In the genomic region with DNA sequence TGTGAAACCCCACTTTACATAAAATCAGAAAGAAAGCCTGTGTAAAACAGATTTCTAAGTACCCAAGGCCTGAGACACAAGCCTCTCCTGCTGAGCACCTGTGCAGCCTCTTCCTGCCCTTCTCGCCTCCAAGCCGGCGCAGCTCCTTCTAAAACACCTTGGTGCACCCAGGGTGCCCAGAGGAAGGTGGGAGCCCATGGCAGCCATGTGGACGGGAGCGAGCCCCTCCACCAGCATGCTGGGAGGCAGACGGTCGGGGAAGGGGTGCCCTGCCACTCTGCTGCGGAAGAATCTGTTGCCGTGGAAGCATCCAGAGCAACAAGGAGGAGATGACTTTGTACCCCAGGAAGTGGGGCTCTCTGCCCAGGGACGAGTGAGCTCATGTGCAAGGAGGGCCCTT, we compare ENCODE assay signal across 34 cellular contexts.
DNase-seq lines count a peak whose midpoint lies in the region; ATAC-seq, FAIRE-seq and TF ChIP-seq lines count a peak whose summit lies in the region.
"Had no signal": no experiment of that assay in that cellular context is flagged by ENCODE, and none has a peak within 500 bp of the region (broad histone marks: within the 10 kb centered on the region; RNA-seq: fewer than 3 reads in every experiment).

No MANE protein-coding gene starts in this region.

- H2AK5ac ChIP-seq in neuronal stem cell (ENCODE audit: low read depth, low read length): peak overlapping the region; percentile 40

- H3K18ac ChIP-seq in neuronal stem cell (ENCODE audit: low read length): peak overlapping the region; percentile 71

- peak overlapping the region; percentile 22 for H2BK5ac ChIP-seq in neuronal stem cell (ENCODE audit: low read length)

- no peaks in the 10 kb centered on the region for H4K20me1 ChIP-seq in BLaER1
- no peaks in the 10 kb centered on the region for H4K20me1 ChIP-seq in osteoblast (ENCODE audit: insufficient read depth, low read length)
- H4K20me1 ChIP-seq: BLaER1 treated with 17β-estradiol and CSF1 and Interleukin-3, amounts not matched to agents 10 nM and 100 nM had no signal

- TF ChIP-seq EP300 in esophagus muscularis mucosa (IDR thresholded peaks at IDR 0.05): no peak

- no peak overlapping the region for H3K23ac ChIP-seq in neuronal stem cell (ENCODE audit: low read depth, low read length, poor library complexity)

- H3K4me3 ChIP-seq in BLaER1: no peak overlapping the region
- H3K4me3 ChIP-seq in esophagus muscularis mucosa: no peak overlapping the region
- no peak overlapping the region for H3K4me3 ChIP-seq in neuronal stem cell (ENCODE audit: low read length in 2 of 2)
- H3K4me3 ChIP-seq in osteoblast (ENCODE audit: insufficient read depth, low read length): no peak overlapping the region
- H3K4me3 ChIP-seq: A549; BLaER1 treated with 17β-estradiol and CSF1 and Interleukin-3, amounts not matched to agents 10 nM and 100 nM had no signal

- H3K4me1 ChIP-seq in BLaER1: peaks cover 24% of the 10 kb centered on the region
- H3K4me1 ChIP-seq in esophagus muscularis mucosa: no peaks in the 10 kb centered on the region
- H3K4me1 ChIP-seq in neuronal stem cell (ENCODE audit: control insufficient read depth in 2 of 2, insufficient read depth in 1 of 2, low read depth in 1 of 2, low read length in 2 of 2): no peaks in the 10 kb centered on the region
- H3K4me1 ChIP-seq in osteoblast (ENCODE audit: insufficient read depth, low read length): no peaks in the 10 kb centered on the region
- H3K4me1 ChIP-seq: A549, Caco-2 had no signal

- H2BK12ac ChIP-seq in neuronal stem cell (ENCODE audit: low read length): no peak overlapping the region

- no peak overlapping the region for H2BK120ac ChIP-seq in neuronal stem cell (ENCODE audit: low read depth, low read length)

- no peaks in the 10 kb centered on the region for H3K27me3 ChIP-seq in BLaER1
- H3K27me3 ChIP-seq in esophagus muscularis mucosa: peaks cover 0 to 68% (median 0%) of the 10 kb centered on the region in 4 donors
- H3K27me3 ChIP-seq in neuronal stem cell (ENCODE audit: control insufficient read depth in 3 of 3, insufficient read depth in 3 of 3, low read depth in 1 of 3, low read length in 3 of 3): peaks cover 0 to 32% (median 4%) of the 10 kb centered on the region in 3 experiments
- no peaks in the 10 kb centered on the region for H3K27me3 ChIP-seq in osteoblast (ENCODE audit: insufficient read depth, low read length)
- H3K27me3 ChIP-seq: BE2C; BLaER1 treated with 17β-estradiol and CSF1 and Interleukin-3, amounts not matched to agents 10 nM and 100 nM had no signal

- no peak overlapping the region for H4K91ac ChIP-seq in neuronal stem cell (ENCODE audit: low read depth, low read length, poor library complexity)

- H3K27ac ChIP-seq in BLaER1 (0 out of 2 replicates have a peak overlapping the region, but pooled peaks have one; percentile 6), esophagus muscularis mucosa (replicated peaks in 1 of 4) (no peak overlapping the region), neuronal stem cell (replicated peaks; ENCODE audit: low read length) (no peak overlapping the region), osteoblast (ENCODE audit: low read depth, low read length) (no peak overlapping the region)
- H3K27ac ChIP-seq: 22Rv1; A549; BLaER1 treated with 17β-estradiol and CSF1 and Interleukin-3, amounts not matched to agents 10 nM and 100 nM; C4-2B had no signal

- H2BK15ac ChIP-seq in neuronal stem cell (ENCODE audit: low read length): no peak overlapping the region

- H3K79me1 ChIP-seq in neuronal stem cell (ENCODE audit: low read depth, low read length): no peaks in the 10 kb centered on the region

- no peak overlapping the region for H2AFZ ChIP-seq in neuronal stem cell (ENCODE audit: low read length)
- H2AFZ ChIP-seq in osteoblast (ENCODE audit: low read length): no peak overlapping the region

- intact Hi-C loops in esophagus muscularis mucosa (cut with DNase I): no loop called here

- TF ChIP-seq POLR2A in esophagus muscularis mucosa (IDR thresholded peaks at IDR 0.05; ENCODE audit: low read depth): no peak

- H4K8ac ChIP-seq in neuronal stem cell (ENCODE audit: low read depth, low read length): no peak overlapping the region

- no peak for FAIRE-seq in D721Med (lab: Jason Lieb, UNC)
- FAIRE-seq: A204.1, A549, G401.6 had no signal

- H3K14ac ChIP-seq in neuronal stem cell (ENCODE audit: low read length): no peak overlapping the region

- no peak overlapping the region for H3K4ac ChIP-seq in neuronal stem cell (ENCODE audit: low read length)

- DNase-seq in AG20443 (ENCODE audit: low spot score) (peak; percentile 4), esophagus muscularis mucosa (ENCODE audit: extremely low spot score) (peak; percentile 57), neuronal stem cell (ENCODE audit: low spot score) (no peak), D721Med (ENCODE audit: insufficient read length, low spot score) (no peak), osteoblast (ENCODE audit: insufficient read length, low spot score, missing footprints) (no peak)
- no peak for DNase-seq in activated T-cell treated with anti-CD3 and anti-CD28 coated beads, Interleukin-2, amount 50 U/mL, for 1 hour
- DNase-seq: 8988T; ACHN; AML-193; BE2C; C1 segment of cervical spinal cord; Caco-2; Calu3; CD4-positive, alpha-beta memory T cell; CD4-positive, alpha-beta T cell; CD4-positive, CD25-positive, alpha-beta regulatory T cell; CD8-positive, alpha-beta memory T cell; CD8-positive, alpha-beta T cell; COR-L47; DMS 273 treated with DMSO at 0.1 percent for 48 hours; DMS153; DMS53; DMS79; DMS79 treated with DMSO at 0.1 percent for 48 hours; DND-41; EL had no signal

- H3K9me3 ChIP-seq in BLaER1 (peaks cover 13% of the 10 kb centered on the region), esophagus muscularis mucosa (peaks cover 0 to 7% (median 6%) of the 10 kb centered on the region in 4 donors), neuronal stem cell (replicated peaks in 1 of 2; ENCODE audit: control insufficient read depth in 2 of 2, insufficient read depth in 1 of 2, low read depth in 1 of 2, low read length in 2 of 2) (peaks cover 0 to 5% of the 10 kb centered on the region in 2 donors), osteoblast (ENCODE audit: low read depth, low read length) (no peaks in the 10 kb centered on the region)
- H3K9me3 ChIP-seq: A549, BE2C had no signal

- TF ChIP-seq CTCF in esophagus muscularis mucosa (IDR thresholded peaks at IDR 0.05): no peak
- TF ChIP-seq CTCF in D721Med (IDR thresholded peaks at IDR 0.05; ENCODE audit: insufficient read depth, missing control alignments): no peak
- no peak for TF ChIP-seq CTCF in osteoblast (IDR thresholded peaks at IDR 0.05; ENCODE audit: extremely low read depth, low read depth, low read length)

- H3K4me2 ChIP-seq in BLaER1: no peak overlapping the region
- H3K4me2 ChIP-seq in neuronal stem cell (ENCODE audit: insufficient read depth, low read length, poor library complexity, severe bottlenecking): no peak overlapping the region
- no peak overlapping the region for H3K4me2 ChIP-seq in osteoblast (ENCODE audit: insufficient read depth, low read length)
- H3K4me2 ChIP-seq: A549 had no signal

- no peaks in the 10 kb centered on the region for H3K36me3 ChIP-seq in BLaER1
- H3K36me3 ChIP-seq in esophagus muscularis mucosa: no peaks in the 10 kb centered on the region
- H3K36me3 ChIP-seq in neuronal stem cell (replicated peaks in 1 of 2; ENCODE audit: control insufficient read depth in 2 of 2, insufficient read depth in 2 of 2, low read length in 2 of 2): peaks cover 0 to 2% of the 10 kb centered on the region in 2 donors
- H3K36me3 ChIP-seq in osteoblast (ENCODE audit: insufficient read depth, low read length): no peaks in the 10 kb centered on the region
- H3K36me3 ChIP-seq: BE2C had no signal

- no peaks in the 10 kb centered on the region for H3K79me2 ChIP-seq in osteoblast (ENCODE audit: insufficient read depth, low read length)

- H3K9ac ChIP-seq in BLaER1 (no peak overlapping the region), neuronal stem cell (ENCODE audit: low read depth, low read length, poor library complexity) (no peak overlapping the region)
- H3K9ac ChIP-seq: BLaER1 treated with 17β-estradiol and CSF1 and Interleukin-3, amounts not matched to agents 10 nM and 100 nM had no signal

- ATAC-seq in GM18502 (IDR thresholded peaks at IDR 0.05; ENCODE audit: poor library complexity, unreplicated experiment): no peak
- ATAC-seq: A549; CD8-positive, alpha-beta T cell had no signal

- 75% methylated on average over 4 of the region's 10 CpGs for WGBS in esophagus muscularis mucosa
- WGBS in neuronal stem cell (ENCODE audit: extremely low coverage in 2 of 2, insufficient read length in 2 of 2, insufficient replicate concordance in 1 of 2), 2 donors: no CpG with 5 or more reads among the region's 10 CpGs

Comparison
In these comparisons a context has a peak if more than half of its experiments do, and no peak if none do; other contexts are left out.
1. DNase-seq: peak in AG20443 (single experiment) and esophagus muscularis mucosa (single experiment); none in neuronal stem cell (single experiment), D721Med (single experiment), osteoblast (single experiment) and activated T-cell treated with anti-CD3 and anti-CD28 coated beads, Interleukin-2, amount 50 U/mL, for 1 hour (single experiment).